ENCODE assay signal across 20 cellular contexts in genomic region chr2:132593171-132593570, GRCh38.
DNase-seq lines count a peak whose midpoint lies in the region; ATAC-seq, FAIRE-seq and TF ChIP-seq lines count a peak whose summit lies in the region.
"Had no signal": no experiment of that assay in that cellular context is flagged by ENCODE, and none has a peak within 500 bp of the region (broad histone marks: within the 10 kb centered on the region; RNA-seq: fewer than 3 reads in every experiment).

No MANE protein-coding gene starts in this region.

- H3K4me3 ChIP-seq in esophagus muscularis mucosa (no peak overlapping the region), neural progenitor cell (no peak overlapping the region), H7 (ENCODE audit: insufficient read depth, low read depth, low read length) (no peak overlapping the region)
- H3K4me3 ChIP-seq: left ventricle myocardium inferior, ovary, SK-N-MC had no signal

- H3K4me1 ChIP-seq in esophagus muscularis mucosa (no peaks in the 10 kb centered on the region), neural progenitor cell (peaks cover 15% of the 10 kb centered on the region)
- H3K4me1 ChIP-seq: left ventricle myocardium inferior had no signal

- no peaks in the 10 kb centered on the region for H4K20me1 ChIP-seq in neural progenitor cell (ENCODE audit: low read depth)

- H3K9me3 Mint-ChIP-seq in neural progenitor cell, result peaks cover 11% of the 10 kb centered on the region

- DNase-seq in Daoy (ENCODE audit: low read depth), result peak; percentile 60
- DNase-seq in RCC 7860 (ENCODE audit: low spot score), result peak; percentile 63
- peak; percentile 82 for DNase-seq in esophagus muscularis mucosa (ENCODE audit: extremely low spot score)
- no peak for DNase-seq in neural progenitor cell (ENCODE audit: low spot score)
- DNase-seq in H7, result no peak
- DNase-seq in activated effector memory CD4-positive, alpha-beta T cell treated with Interleukin-2 at 50 U/mL for 16 hours, result no peak
- DNase-seq: effector memory CD8-positive, alpha-beta T cell; Karpas-422; left ventricle myocardium inferior; NCI-H1417; NCI-H774; ovary; stimulated activated CD4-positive, alpha-beta T cell treated with anti-CD3 and anti-CD28 coated beads, Interleukin-2, amount 100 ng/mL, for 48 hours; T-helper 9 cell had no signal

- no peak for TF ChIP-seq POLR2A in esophagus muscularis mucosa (IDR thresholded peaks at IDR 0.05; ENCODE audit: low read depth)

- H3K9me3 ChIP-seq in esophagus muscularis mucosa (peaks cover 0 to 11% (median 0%) of the 10 kb centered on the region in 4 donors), neural progenitor cell (ENCODE audit: low read depth) (no peaks in the 10 kb centered on the region)
- H3K9me3 ChIP-seq: ovary had no signal

- no peaks in the 10 kb centered on the region for H3F3A ChIP-seq in neural progenitor cell (ENCODE audit: low read depth)

- no peaks in the 10 kb centered on the region for H3K27me3 ChIP-seq in esophagus muscularis mucosa
- no peaks in the 10 kb centered on the region for H3K27me3 ChIP-seq in neural progenitor cell
- H3K27me3 ChIP-seq in H7 (ENCODE audit: control insufficient read depth, insufficient read depth, low read length), result no peaks in the 10 kb centered on the region; the same call in 1 of the 2 replicates
- H3K27me3 ChIP-seq: ovary had no signal

- no peak overlapping the region for H3K4me3 Mint-ChIP-seq in neural progenitor cell
- H3K4me3 Mint-ChIP-seq: activated T-helper 17 cell treated with anti-CD3 and anti-CD28 coated beads, Interleukin-2, amount 50 U/mL, for 72 hours; effector memory CD8-positive, alpha-beta T cell had no signal

- TF ChIP-seq CTCF in esophagus muscularis mucosa (IDR thresholded peaks at IDR 0.05), result no peak
- no peak for TF ChIP-seq CTCF in neural progenitor cell (IDR thresholded peaks at IDR 0.05)

- WGBS in esophagus muscularis mucosa, result 83% methylated on average over 2 of the region's 2 CpGs

- ATAC-seq in HG03571 (IDR thresholded peaks at IDR 0.05; ENCODE audit: unreplicated experiment), result no peak
- ATAC-seq: activated CD4-positive, CD25-positive, alpha-beta regulatory T cell treated with anti-CD3 and anti-CD28 coated beads, Interleukin-2, amount 50 U/mL, for 24 hours; activated T-helper 17 cell treated with anti-CD3 and anti-CD28 coated beads, Interleukin-2, amount 50 U/mL, for 72 hours; effector memory CD8-positive, alpha-beta T cell; Panc1 had no signal

- TF ChIP-seq EP300 in esophagus muscularis mucosa (IDR thresholded peaks at IDR 0.05), result no peak

- no peak overlapping the region for H2AFZ ChIP-seq in neural progenitor cell (replicated peaks)

- intact Hi-C loops in esophagus muscularis mucosa (cut with DNase I), result no loop called here

- H3K27ac ChIP-seq in esophagus muscularis mucosa (replicated peaks in 1 of 4) (no peak overlapping the region), neural progenitor cell (no peak overlapping the region)
- H3K27ac ChIP-seq: left ventricle myocardium inferior, ovary, SK-N-MC had no signal

- no peaks in the 10 kb centered on the region for H3K79me2 ChIP-seq in neural progenitor cell (ENCODE audit: low read depth)

- H3K4me1 Mint-ChIP-seq in neural progenitor cell, result peaks cover 72% of the 10 kb centered on the region
- H3K4me1 Mint-ChIP-seq: activated T-helper 17 cell treated with anti-CD3 and anti-CD28 coated beads, Interleukin-2, amount 50 U/mL, for 72 hours had no signal

- H3K27me3 Mint-ChIP-seq in neural progenitor cell (ENCODE audit: insufficient read depth, low read depth), result peaks cover 11% of the 10 kb centered on the region
- H3K27me3 Mint-ChIP-seq: effector memory CD8-positive, alpha-beta T cell had no signal

- no peak overlapping the region for H3K9ac ChIP-seq in neural progenitor cell

- H3K27ac Mint-ChIP-seq in neural progenitor cell, result peak overlapping the region; percentile 80
- H3K27ac Mint-ChIP-seq: activated T-helper 17 cell treated with anti-CD3 and anti-CD28 coated beads, Interleukin-2, amount 50 U/mL, for 72 hours; effector memory CD8-positive, alpha-beta T cell had no signal

- H3K36me3 Mint-ChIP-seq in neural progenitor cell, result no peaks in the 10 kb centered on the region

- peak; percentile 69 for FAIRE-seq in RCC 7860 (lab: Jason Lieb, UNC)
- FAIRE-seq: G401.6 had no signal

- no peak overlapping the region for H3K4me2 ChIP-seq in neural progenitor cell

- H3K36me3 ChIP-seq in esophagus muscularis mucosa, result no peaks in the 10 kb centered on the region
- H3K36me3 ChIP-seq in neural progenitor cell, result no peaks in the 10 kb centered on the region
- H3K36me3 ChIP-seq in H7 (replicated peaks; ENCODE audit: control insufficient read depth, insufficient read depth, low read length), result no peaks in the 10 kb centered on the region
- H3K36me3 ChIP-seq: left ventricle myocardium inferior, ovary had no signal

Comparison
In these comparisons a context has a peak if more than half of its experiments do, and no peak if none do; other contexts are left out.
1. DNase-seq: peak in Daoy (single experiment), RCC 7860 (single experiment) and esophagus muscularis mucosa (single experiment); none in neural progenitor cell (single experiment), H7 (single experiment) and activated effector memory CD4-positive, alpha-beta T cell treated with Interleukin-2 at 50 U/mL for 16 hours (single experiment).